ENCODE assay signal across 9 cellular contexts in the genomic region with DNA sequence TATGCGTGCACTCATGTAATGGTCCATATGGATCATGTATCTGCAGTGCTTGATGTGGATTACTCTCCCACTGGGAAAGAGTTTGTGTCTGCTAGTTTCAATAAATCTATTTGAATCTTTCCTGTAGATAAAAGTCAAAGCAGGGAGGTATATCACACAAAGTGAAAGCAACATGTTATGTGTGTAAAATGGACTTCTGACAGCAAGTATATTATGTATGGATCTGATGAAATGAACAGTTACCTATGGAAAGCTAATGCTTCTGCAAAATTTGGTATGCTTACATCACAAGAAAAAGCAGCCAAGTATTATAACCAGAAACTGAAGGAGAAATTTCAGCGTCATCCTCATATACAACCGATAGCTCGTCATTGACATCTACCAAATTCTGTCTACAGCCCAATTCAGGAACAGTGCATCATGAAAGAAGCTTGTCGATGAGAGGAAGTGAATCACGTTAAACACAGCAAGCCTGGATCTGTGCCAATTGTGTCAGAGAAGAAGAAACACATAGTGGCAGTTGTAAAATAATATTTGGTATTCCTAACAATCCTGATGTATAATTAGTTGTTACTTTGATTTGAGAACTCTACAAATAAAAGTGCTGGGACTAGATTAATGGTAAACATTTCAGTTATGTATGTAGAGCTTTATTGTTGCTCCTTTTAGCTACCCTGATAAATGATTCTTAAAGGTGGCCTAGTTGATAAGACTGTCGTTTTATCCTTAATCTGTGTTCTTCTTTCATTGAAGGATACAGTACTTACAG. TPM values are rescaled to one million over a fixed set of nuclear protein-coding genes. Genes with fewer than 3 reads are reported as not detected.
DNase-seq lines count a peak whose midpoint lies in the region; ATAC-seq and TF ChIP-seq lines count a peak whose summit lies in the region.
"Had no signal": no experiment of that assay in that cellular context is flagged by ENCODE, and none has a peak within 500 bp of the region (broad histone marks: within the 10 kb centered on the region; RNA-seq: fewer than 3 reads in every experiment).

No MANE protein-coding gene starts in this region.

- DNase-seq in COLO829 (ENCODE audit: low spot score): peak; percentile 57
- peak; percentile 12 for DNase-seq in NCI-H128 (lab: John Stamatoyannopoulos, UW; ENCODE audit: unreplicated experiment)
- DNase-seq in activated T-cell treated with anti-CD3 and anti-CD28 coated beads, Interleukin-2, amount 50 U/mL, for 4 hours: peak; percentile 50
- peak; percentile 31 for DNase-seq in mucosa of gallbladder (ENCODE audit: low spot score)
- DNase-seq in uterus: no peak
- no peak for DNase-seq in NK-92 treated with Interleukin-12 subunit alpha and Interleukin-12 subunit beta, amount 100 ng/mL, for 24 hours (lab: John Stamatoyannopoulos, UW)
- DNase-seq in SHP77 treated with DMSO at 0.1 percent for 48 hours (lab: John Stamatoyannopoulos, UW): no peak
- no peak for DNase-seq in SKM-1 treated with dmso at 0.1 percent for 144 hours (lab: John Stamatoyannopoulos, UW; ENCODE audit: unreplicated experiment)

- H3K27me3 ChIP-seq in uterus: no peaks in the 10 kb centered on the region
- H3K27me3 ChIP-seq: upper lobe of left lung had no signal

- TF ChIP-seq CTCF in uterus (IDR thresholded peaks at IDR 0.05): no peak

- no peaks in the 10 kb centered on the region for H3K36me3 Mint-ChIP-seq in activated T-cell treated with anti-CD3 and anti-CD28 coated beads, Interleukin-2, amount 50 U/mL, for 4 hours (ENCODE audit: insufficient read depth)

- H3K9me3 ChIP-seq in uterus: no peaks in the 10 kb centered on the region
- H3K9me3 ChIP-seq: upper lobe of left lung had no signal

- H3K4me1 Mint-ChIP-seq in activated T-cell treated with anti-CD3 and anti-CD28 coated beads, Interleukin-2, amount 50 U/mL, for 4 hours (ENCODE audit: low read depth): peaks cover 12% of the 10 kb centered on the region

- H3K4me1 ChIP-seq in uterus: peaks cover 0 to 8% of the 10 kb centered on the region in 2 donors

- intact Hi-C loops in uterus (cut with DNase I; ENCODE audit: low total_unique reads): no loop called here

- peak overlapping the region in 1 of 2 donors; percentile 39 for H3K27ac ChIP-seq in uterus
- H3K27ac ChIP-seq: upper lobe of left lung had no signal

- H3K27me3 Mint-ChIP-seq in activated T-cell treated with anti-CD3 and anti-CD28 coated beads, Interleukin-2, amount 50 U/mL, for 4 hours (ENCODE audit: low read depth): peaks cover 5% of the 10 kb centered on the region

- H3K36me3 ChIP-seq in uterus: no peaks in the 10 kb centered on the region
- H3K36me3 ChIP-seq: upper lobe of left lung had no signal

- H3K4me3 Mint-ChIP-seq in activated T-cell treated with anti-CD3 and anti-CD28 coated beads, Interleukin-2, amount 50 U/mL, for 4 hours: peak overlapping the region; percentile 55

- no peak for TF ChIP-seq POLR2A in uterus (IDR thresholded peaks at IDR 0.05)

- no peaks in the 10 kb centered on the region for H3K9me3 Mint-ChIP-seq in activated T-cell treated with anti-CD3 and anti-CD28 coated beads, Interleukin-2, amount 50 U/mL, for 4 hours

- peak; percentile 80 to 91 for ATAC-seq in activated T-cell treated with anti-CD3 and anti-CD28 coated beads, Interleukin-2, amount 50 U/mL, for 4 hours

- H3K4me3 ChIP-seq in uterus: no peak overlapping the region
- H3K4me3 ChIP-seq: upper lobe of left lung had no signal

RNA-seq across cellular contexts. Expression of gene SYPL1, which starts 14.2 kb away (rescaled TPM):
- 10 to 100 TPM; 20.0 to 24.1 (median 21.5) TPM for total RNA-seq in activated T-cell treated with anti-CD3 and anti-CD28 coated beads, Interleukin-2, amount 50 U/mL, for 4 hours
- total RNA-seq in mucosa of gallbladder (116 TPM), uterus (100 to 1,000 TPM; 123 to 220 (median 131) TPM)

Comparison
In these comparisons a context has a peak if more than half of its experiments do, and no peak if none do; other contexts are left out.
1. DNase-seq: peak in COLO829 (single experiment), NCI-H128 (single experiment), activated T-cell treated with anti-CD3 and anti-CD28 coated beads, Interleukin-2, amount 50 U/mL, for 4 hours (single experiment) and mucosa of gallbladder (single experiment); none in uterus (0 of 2), NK-92 treated with Interleukin-12 subunit alpha and Interleukin-12 subunit beta, amount 100 ng/mL, for 24 hours (single experiment), SHP77 treated with DMSO at 0.1 percent for 48 hours (single experiment) and SKM-1 treated with dmso at 0.1 percent for 144 hours (single experiment).